Comparison of ENCODE assay signal across 1 cellular context in the genomic region with DNA sequence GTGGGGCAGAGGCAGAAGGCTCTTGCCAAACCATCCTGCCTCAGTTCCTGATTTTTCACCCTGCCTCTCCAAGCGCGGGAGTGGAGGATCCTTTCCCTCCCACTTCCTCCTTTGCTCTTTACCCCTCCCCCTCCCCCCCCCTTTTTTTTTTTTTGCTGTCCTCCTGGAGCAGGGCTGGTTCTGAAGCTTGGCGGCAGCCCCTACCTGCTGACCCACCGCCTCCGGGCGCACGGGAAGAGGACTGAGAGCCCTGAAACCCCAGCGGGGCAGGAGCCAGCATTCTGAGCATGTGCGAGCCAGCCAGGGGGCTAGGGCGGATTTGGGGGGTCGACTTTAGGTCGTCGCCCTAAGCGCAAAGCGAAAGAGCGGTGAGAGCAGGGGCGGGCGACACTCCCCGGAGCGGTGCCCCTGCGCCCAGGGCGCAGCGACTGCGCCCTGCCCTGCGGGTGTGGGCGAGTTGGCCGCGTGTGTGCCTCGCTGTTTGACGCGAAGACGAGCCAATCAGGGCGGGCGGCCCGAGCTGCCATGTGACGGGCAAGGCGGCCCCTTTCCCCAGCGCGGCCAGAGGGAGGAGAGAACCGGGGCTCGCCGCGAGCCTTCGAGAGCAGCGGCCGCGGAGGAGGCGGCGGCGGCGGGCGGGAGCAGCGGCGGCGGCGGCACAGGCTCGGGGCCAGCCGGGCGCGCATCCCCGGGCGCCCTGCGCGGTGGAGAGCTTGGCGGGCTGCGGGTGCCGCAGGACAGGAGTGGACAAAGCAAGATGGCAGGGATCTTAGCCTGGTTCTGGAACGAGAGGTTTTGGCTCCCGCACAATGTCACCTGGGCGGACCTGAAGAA.
TF ChIP-seq lines count a peak whose summit lies in the region.

TSS of gene CERS6 (plus strand) at position 581 of the 834 bp plus-strand sequence. CDS start at position 758, 177 bp downstream.

TF ChIP-seq in GM12878, 131 proteins besides CTCF, POLR2A, EP300 and RAD21 (continued from another document):
- TF ChIP-seq, protein P1, sequence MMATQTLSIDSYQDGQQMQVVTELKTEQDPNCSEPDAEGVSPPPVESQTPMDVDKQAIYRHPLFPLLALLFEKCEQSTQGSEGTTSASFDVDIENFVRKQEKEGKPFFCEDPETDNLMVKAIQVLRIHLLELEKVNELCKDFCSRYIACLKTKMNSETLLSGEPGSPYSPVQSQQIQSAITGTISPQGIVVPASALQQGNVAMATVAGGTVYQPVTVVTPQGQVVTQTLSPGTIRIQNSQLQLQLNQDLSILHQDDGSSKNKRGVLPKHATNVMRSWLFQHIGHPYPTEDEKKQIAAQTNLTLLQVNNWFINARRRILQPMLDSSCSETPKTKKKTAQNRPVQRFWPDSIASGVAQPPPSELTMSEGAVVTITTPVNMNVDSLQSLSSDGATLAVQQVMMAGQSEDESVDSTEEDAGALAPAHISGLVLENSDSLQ (IDR thresholded peaks at IDR 0.05) = peak; percentile 98
- TF ChIP-seq TBL1XR1 (IDR thresholded peaks at IDR 0.05; ENCODE audit: low read depth, low read length) (0 out of 2 replicates have a peak, but pooled peaks have one; percentile 19), NRF1 (conservative IDR thresholded peaks at IDR 0.05; ENCODE audit: low read depth, low read length) (0 out of 2 replicates have a peak, but pooled peaks have one; percentile 8), ZNF217 (IDR thresholded peaks at IDR 0.05) (peak; percentile 63; the same call in 1 of the 2 replicates), IRF3 (IDR thresholded peaks at IDR 0.05) (0 out of 2 replicates have a peak, but pooled peaks have one; percentile 51), CREM (IDR thresholded peaks at IDR 0.05; ENCODE audit: low read depth) (peak; percentile 57), SMAD5 (IDR thresholded peaks at IDR 0.05; ENCODE audit: low read depth) (0 out of 2 replicates have a peak, but pooled peaks have one; percentile 55), PML (IDR thresholded peaks at IDR 0.05; ENCODE audit: low read length) (0 out of 2 replicates have a peak, but pooled peaks have one; percentile 65), POU2F2 (IDR thresholded peaks at IDR 0.05; ENCODE audit: borderline replicate concordance, low read depth, low read length) (peak; percentile 76; the same call in 2 of the 3 replicates), MYC (IDR thresholded peaks at IDR 0.05; ENCODE audit: insufficient read depth, insufficient read length, insufficient replicate concordance, low read length, severe bottlenecking) (peak; percentile 50), POLR2AphosphoS5 (IDR thresholded peaks at IDR 0.05; ENCODE audit: low read length) (peak; percentile 78), POLR2AphosphoS2 (IDR thresholded peaks at IDR 0.05; ENCODE audit: low read depth, low read length) (0 out of 2 replicates have a peak, but pooled peaks have one; percentile 54), RELA (IDR thresholded peaks at IDR 0.05; ENCODE audit: borderline replicate concordance, partially characterized antibody) (peak; percentile 31), HDAC2 (IDR thresholded peaks at IDR 0.05) (0 out of 2 replicates have a peak, but pooled peaks have one; percentile 41), CBX5 (IDR thresholded peaks at IDR 0.05; ENCODE audit: low read depth) (0 out of 2 replicates have a peak, but pooled peaks have one; percentile 8), TCF3 (IDR thresholded peaks at IDR 0.05; ENCODE audit: borderline replicate concordance, insufficient read depth, low read depth, low read length) (peak; percentile 69; the same call in 1 of the 2 replicates), EGR1 (IDR thresholded peaks at IDR 0.05; ENCODE audit: borderline replicate concordance in 1 of 2, low read depth in 2 of 2, low read length in 2 of 2) (peak; percentile 62 to 98)
- TF ChIP-seq, protein P2, sequence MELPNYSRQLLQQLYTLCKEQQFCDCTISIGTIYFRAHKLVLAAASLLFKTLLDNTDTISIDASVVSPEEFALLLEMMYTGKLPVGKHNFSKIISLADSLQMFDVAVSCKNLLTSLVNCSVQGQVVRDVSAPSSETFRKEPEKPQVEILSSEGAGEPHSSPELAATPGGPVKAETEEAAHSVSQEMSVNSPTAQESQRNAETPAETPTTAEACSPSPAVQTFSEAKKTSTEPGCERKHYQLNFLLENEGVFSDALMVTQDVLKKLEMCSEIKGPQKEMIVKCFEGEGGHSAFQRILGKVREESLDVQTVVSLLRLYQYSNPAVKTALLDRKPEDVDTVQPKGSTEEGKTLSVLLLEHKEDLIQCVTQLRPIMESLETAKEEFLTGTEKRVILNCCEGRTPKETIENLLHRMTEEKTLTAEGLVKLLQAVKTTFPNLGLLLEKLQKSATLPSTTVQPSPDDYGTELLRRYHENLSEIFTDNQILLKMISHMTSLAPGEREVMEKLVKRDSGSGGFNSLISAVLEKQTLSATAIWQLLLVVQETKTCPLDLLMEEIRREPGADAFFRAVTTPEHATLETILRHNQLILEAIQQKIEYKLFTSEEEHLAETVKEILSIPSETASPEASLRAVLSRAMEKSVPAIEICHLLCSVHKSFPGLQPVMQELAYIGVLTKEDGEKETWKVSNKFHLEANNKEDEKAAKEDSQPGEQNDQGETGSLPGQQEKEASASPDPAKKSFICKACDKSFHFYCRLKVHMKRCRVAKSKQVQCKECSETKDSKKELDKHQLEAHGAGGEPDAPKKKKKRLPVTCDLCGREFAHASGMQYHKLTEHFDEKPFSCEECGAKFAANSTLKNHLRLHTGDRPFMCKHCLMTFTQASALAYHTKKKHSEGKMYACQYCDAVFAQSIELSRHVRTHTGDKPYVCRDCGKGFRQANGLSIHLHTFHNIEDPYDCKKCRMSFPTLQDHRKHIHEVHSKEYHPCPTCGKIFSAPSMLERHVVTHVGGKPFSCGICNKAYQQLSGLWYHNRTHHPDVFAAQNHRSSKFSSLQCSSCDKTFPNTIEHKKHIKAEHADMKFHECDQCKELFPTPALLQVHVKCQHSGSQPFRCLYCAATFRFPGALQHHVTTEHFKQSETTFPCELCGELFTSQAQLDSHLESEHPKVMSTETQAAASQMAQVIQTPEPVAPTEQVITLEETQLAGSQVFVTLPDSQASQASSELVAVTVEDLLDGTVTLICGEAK (IDR thresholded peaks at IDR 0.05; ENCODE audit: borderline replicate concordance) = no peak
- TF ChIP-seq, protein P3, sequence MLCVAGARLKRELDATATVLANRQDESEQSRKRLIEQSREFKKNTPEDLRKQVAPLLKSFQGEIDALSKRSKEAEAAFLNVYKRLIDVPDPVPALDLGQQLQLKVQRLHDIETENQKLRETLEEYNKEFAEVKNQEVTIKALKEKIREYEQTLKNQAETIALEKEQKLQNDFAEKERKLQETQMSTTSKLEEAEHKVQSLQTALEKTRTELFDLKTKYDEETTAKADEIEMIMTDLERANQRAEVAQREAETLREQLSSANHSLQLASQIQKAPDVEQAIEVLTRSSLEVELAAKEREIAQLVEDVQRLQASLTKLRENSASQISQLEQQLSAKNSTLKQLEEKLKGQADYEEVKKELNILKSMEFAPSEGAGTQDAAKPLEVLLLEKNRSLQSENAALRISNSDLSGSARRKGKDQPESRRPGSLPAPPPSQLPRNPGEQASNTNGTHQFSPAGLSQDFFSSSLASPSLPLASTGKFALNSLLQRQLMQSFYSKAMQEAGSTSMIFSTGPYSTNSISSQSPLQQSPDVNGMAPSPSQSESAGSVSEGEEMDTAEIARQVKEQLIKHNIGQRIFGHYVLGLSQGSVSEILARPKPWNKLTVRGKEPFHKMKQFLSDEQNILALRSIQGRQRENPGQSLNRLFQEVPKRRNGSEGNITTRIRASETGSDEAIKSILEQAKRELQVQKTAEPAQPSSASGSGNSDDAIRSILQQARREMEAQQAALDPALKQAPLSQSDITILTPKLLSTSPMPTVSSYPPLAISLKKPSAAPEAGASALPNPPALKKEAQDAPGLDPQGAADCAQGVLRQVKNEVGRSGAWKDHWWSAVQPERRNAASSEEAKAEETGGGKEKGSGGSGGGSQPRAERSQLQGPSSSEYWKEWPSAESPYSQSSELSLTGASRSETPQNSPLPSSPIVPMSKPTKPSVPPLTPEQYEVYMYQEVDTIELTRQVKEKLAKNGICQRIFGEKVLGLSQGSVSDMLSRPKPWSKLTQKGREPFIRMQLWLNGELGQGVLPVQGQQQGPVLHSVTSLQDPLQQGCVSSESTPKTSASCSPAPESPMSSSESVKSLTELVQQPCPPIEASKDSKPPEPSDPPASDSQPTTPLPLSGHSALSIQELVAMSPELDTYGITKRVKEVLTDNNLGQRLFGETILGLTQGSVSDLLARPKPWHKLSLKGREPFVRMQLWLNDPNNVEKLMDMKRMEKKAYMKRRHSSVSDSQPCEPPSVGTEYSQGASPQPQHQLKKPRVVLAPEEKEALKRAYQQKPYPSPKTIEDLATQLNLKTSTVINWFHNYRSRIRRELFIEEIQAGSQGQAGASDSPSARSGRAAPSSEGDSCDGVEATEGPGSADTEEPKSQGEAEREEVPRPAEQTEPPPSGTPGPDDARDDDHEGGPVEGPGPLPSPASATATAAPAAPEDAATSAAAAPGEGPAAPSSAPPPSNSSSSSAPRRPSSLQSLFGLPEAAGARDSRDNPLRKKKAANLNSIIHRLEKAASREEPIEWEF (IDR thresholded peaks at IDR 0.05; ENCODE audit: insufficient replicate concordance, low read depth, low read length) = no peak
TF ChIP-seq in GM12878: peak in this region for 43.
